ENCODE assay signal across 8 cellular contexts in the genomic region with DNA sequence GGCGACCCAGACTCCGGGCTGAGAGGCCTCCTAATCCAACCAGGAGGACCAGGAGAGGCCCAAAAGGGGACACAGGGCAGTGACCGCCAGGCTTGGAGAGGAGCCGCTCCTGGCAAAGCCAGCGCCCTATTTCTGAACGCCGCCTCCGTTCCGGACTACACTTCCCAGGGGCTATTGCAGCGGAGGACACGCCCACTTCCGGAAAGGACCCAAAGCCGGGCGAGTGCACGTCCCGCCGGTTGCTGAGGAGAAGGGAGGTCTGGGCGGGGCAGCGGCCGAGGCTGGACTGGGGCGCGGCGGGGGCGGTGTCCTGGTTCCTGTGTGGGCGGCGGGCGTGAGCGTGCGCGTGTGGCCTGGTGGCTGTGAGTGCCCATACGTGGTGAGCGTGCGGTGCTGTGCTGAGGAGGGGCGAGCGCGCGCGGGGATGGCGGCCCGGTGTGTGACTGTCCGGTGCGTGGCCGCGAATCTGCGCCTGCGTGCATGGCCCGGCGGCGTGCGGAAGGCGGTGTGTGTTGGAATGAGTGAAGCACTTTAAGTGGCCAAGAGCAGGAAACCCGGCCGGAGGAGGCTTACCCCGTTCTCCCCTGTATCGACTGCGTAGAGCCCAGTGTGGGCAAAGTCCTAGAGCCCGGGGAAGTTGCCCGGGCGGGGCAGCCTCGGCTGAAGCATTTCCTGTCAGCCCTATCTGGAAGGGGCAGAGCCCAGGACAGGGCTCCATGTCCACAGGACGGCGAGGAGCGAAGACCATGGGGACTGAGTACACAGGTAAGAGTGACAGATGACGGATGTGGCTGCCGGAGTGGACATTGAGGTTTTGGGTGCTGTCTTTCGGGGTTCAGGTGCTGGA. TPM values are rescaled to one million over a fixed set of nuclear protein-coding genes. Genes with fewer than 3 reads are reported as not detected.
DNase-seq lines count a peak whose midpoint lies in the region; ATAC-seq and TF ChIP-seq lines count a peak whose summit lies in the region.

A gene (plus strand): TSS at position 195 of the 847 bp plus-strand sequence. CDS start 2,844 bp downstream, outside the sequence.

- no peaks in the 10 kb centered on the region for H3K27me3 ChIP-seq in dorsolateral prefrontal cortex
- no peaks in the 10 kb centered on the region for H3K27me3 ChIP-seq in liver (ENCODE audit: control insufficient read depth in 4 of 4, insufficient read depth in 4 of 4, low read length in 3 of 4)

- intact Hi-C loops in activated CD4-positive, alpha-beta memory T cell treated with anti-CD3 and anti-CD28 coated beads for 36 hours (cut with micrococcal nuclease): loop anchor here (2.0 kb wide), 1 partner anchor 165 kb away; no protein-coding TSS in a partner anchor
- intact Hi-C loops in dorsolateral prefrontal cortex (cut with DNase I): loop anchor here (2.0 to 10.0 kb wide), 2 partner anchors 29 to 173 kb away; a partner anchor contains a TSS

- TF ChIP-seq CTCF in dorsolateral prefrontal cortex (IDR thresholded peaks at IDR 0.05 in 54 of 56, conservative IDR thresholded peaks at IDR 0.05 in 2 of 56; ENCODE audit: low read depth in 1 of 56, partially characterized antibody in 56 of 56) (peak in 15 of 56 donors; percentile 2 to 47 (median 22)), liver (IDR thresholded peaks at IDR 0.05; ENCODE audit: low read depth, low read length, missing input control) (no peak)

- CTCF ChIA-PET in activated CD4-positive, alpha-beta memory T cell treated with anti-CD3 and anti-CD28 coated beads for 36 hours (lab: Charles Lee): no interaction called here

- DNase-seq in 8988T (peak; percentile 69), NCI-H510A (lab: John Stamatoyannopoulos, UW) (peak; percentile 84), dorsolateral prefrontal cortex (peak; percentile 89 to 96 (median 93))
- DNase-seq in activated CD4-positive, alpha-beta memory T cell treated with anti-CD3 and anti-CD28 coated beads for 36 hours: peak; percentile 92
- peak; percentile 81 to 86 for DNase-seq in stimulated activated CD4-positive, alpha-beta T cell treated with anti-CD3 and anti-CD28 coated beads, Interleukin-2, amount 100 ng/mL, for 48 hours

- H3K27me3 Mint-ChIP-seq in activated CD4-positive, alpha-beta memory T cell treated with anti-CD3 and anti-CD28 coated beads for 36 hours: no peaks in the 10 kb centered on the region

- H3K4me1 ChIP-seq in liver (ENCODE audit: control insufficient read depth in 4 of 4, insufficient read depth in 4 of 4, low read length in 3 of 4): peaks cover 3 to 13% (median 7%) of the 10 kb centered on the region in 4 donors

- peak within 1 kb of the TSS; percentile 79 for H3K27ac Mint-ChIP-seq in activated CD4-positive, alpha-beta memory T cell treated with anti-CD3 and anti-CD28 coated beads for 36 hours

- H3K36me3 Mint-ChIP-seq in activated CD4-positive, alpha-beta memory T cell treated with anti-CD3 and anti-CD28 coated beads for 36 hours: peaks cover 71% of the 10 kb centered on the region

- peaks cover 13% of the 10 kb centered on the region for H3K4me1 Mint-ChIP-seq in activated CD4-positive, alpha-beta memory T cell treated with anti-CD3 and anti-CD28 coated beads for 36 hours (ENCODE audit: low read depth)

- H3K27ac ChIP-seq in dorsolateral prefrontal cortex (peak within 1 kb of the TSS in 58 of 59 donors; percentile 3 to 92 (median 83)), liver (ENCODE audit: low read depth in 1 of 2, low read length in 2 of 2) (peak within 1 kb of the TSS; percentile 82 to 91)

- H3K4me3 ChIP-seq in dorsolateral prefrontal cortex: peak within 1 kb of the TSS; percentile 70 to 99 (median 91)
- H3K4me3 ChIP-seq in liver (ENCODE audit: low read depth in 1 of 3, low read length in 3 of 3): peak within 1 kb of the TSS; percentile 64 to 91 (median 81)

- peak within 1 kb of the TSS; percentile 58 to 73 for H3K9ac ChIP-seq in liver (ENCODE audit: low read depth in 1 of 2, low read length in 2 of 2)

- peak in 1 of 2 donors; percentile 14 for TF ChIP-seq RAD21 in liver (IDR thresholded peaks at IDR 0.05)

- peaks cover 76% of the 10 kb centered on the region for H3K9me3 Mint-ChIP-seq in activated CD4-positive, alpha-beta memory T cell treated with anti-CD3 and anti-CD28 coated beads for 36 hours

- WGBS in liver: 4% methylated on average over 66 of the region's 66 CpGs

- POLR2A ChIA-PET in activated CD4-positive, alpha-beta memory T cell treated with anti-CD3 and anti-CD28 coated beads for 36 hours (lab: Charles Lee): no interaction called here

- peak; percentile 93 for ATAC-seq in GM18858 (IDR thresholded peaks at IDR 0.05; ENCODE audit: unreplicated experiment)
- ATAC-seq in HG03066 (IDR thresholded peaks at IDR 0.05; ENCODE audit: low read depth, unreplicated experiment): peak; percentile 93

- H3K36me3 ChIP-seq in liver (ENCODE audit: control insufficient read depth in 4 of 4, insufficient read depth in 3 of 4, low read depth in 1 of 4, low read length in 3 of 4): peaks cover 13 to 47% (median 32%) of the 10 kb centered on the region in 4 donors

- H3K9me3 ChIP-seq in liver (ENCODE audit: control insufficient read depth in 4 of 4, low read length in 3 of 4): peaks cover 45 to 77% (median 60%) of the 10 kb centered on the region in 4 donors

- peak within 1 kb of the TSS; percentile 92 for H3K4me3 Mint-ChIP-seq in activated CD4-positive, alpha-beta memory T cell treated with anti-CD3 and anti-CD28 coated beads for 36 hours

TF ChIP-seq in liver, 16 proteins besides CTCF, POLR2A, EP300 and RAD21:
- TF ChIP-seq GABPA (IDR thresholded peaks at IDR 0.05 in 1 of 2, conservative IDR thresholded peaks at IDR 0.05 in 1 of 2) (peak; percentile 57 to 91), HNF4A (conservative IDR thresholded peaks at IDR 0.05) (peak; percentile 27 to 40), TAF1 (conservative IDR thresholded peaks at IDR 0.05) (no peak), EGR1 (IDR thresholded peaks at IDR 0.05; ENCODE audit: low read depth in 2 of 2) (peak; percentile 92 to 96), NR2F2 (IDR thresholded peaks at IDR 0.05) (no peak), YY1 (IDR thresholded peaks at IDR 0.05) (peak; percentile 77), FOXA2 (IDR thresholded peaks at IDR 0.05) (no peak), RXRA (IDR thresholded peaks at IDR 0.05) (peak; percentile 24 to 34), SP1 (IDR thresholded peaks at IDR 0.05) (peak; percentile 56), FOXA1 (IDR thresholded peaks at IDR 0.05) (no peak)
- TF ChIP-seq, protein P1, sequence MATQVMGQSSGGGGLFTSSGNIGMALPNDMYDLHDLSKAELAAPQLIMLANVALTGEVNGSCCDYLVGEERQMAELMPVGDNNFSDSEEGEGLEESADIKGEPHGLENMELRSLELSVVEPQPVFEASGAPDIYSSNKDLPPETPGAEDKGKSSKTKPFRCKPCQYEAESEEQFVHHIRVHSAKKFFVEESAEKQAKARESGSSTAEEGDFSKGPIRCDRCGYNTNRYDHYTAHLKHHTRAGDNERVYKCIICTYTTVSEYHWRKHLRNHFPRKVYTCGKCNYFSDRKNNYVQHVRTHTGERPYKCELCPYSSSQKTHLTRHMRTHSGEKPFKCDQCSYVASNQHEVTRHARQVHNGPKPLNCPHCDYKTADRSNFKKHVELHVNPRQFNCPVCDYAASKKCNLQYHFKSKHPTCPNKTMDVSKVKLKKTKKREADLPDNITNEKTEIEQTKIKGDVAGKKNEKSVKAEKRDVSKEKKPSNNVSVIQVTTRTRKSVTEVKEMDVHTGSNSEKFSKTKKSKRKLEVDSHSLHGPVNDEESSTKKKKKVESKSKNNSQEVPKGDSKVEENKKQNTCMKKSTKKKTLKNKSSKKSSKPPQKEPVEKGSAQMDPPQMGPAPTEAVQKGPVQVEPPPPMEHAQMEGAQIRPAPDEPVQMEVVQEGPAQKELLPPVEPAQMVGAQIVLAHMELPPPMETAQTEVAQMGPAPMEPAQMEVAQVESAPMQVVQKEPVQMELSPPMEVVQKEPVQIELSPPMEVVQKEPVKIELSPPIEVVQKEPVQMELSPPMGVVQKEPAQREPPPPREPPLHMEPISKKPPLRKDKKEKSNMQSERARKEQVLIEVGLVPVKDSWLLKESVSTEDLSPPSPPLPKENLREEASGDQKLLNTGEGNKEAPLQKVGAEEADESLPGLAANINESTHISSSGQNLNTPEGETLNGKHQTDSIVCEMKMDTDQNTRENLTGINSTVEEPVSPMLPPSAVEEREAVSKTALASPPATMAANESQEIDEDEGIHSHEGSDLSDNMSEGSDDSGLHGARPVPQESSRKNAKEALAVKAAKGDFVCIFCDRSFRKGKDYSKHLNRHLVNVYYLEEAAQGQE (IDR thresholded peaks at IDR 0.05): no peak
- TF ChIP-seq, protein P2, sequence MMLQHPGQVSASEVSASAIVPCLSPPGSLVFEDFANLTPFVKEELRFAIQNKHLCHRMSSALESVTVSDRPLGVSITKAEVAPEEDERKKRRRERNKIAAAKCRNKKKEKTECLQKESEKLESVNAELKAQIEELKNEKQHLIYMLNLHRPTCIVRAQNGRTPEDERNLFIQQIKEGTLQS (IDR thresholded peaks at IDR 0.05): no peak

RNA-seq across cellular contexts. Expression of the gene that starts here (rescaled TPM):
- total RNA-seq in activated CD4-positive, alpha-beta memory T cell treated with anti-CD3 and anti-CD28 coated beads for 36 hours: 1 to 10 TPM; 1.7 to 1.8 TPM
- total RNA-seq in dorsolateral prefrontal cortex: 10 to 100 TPM in 116 of 120 experiments, 1 to 10 TPM in 4; 8.3 to 24.8 (median 15.1) TPM
- total RNA-seq in liver: 1 to 10 TPM; 1.8 to 2.8 TPM
- polyA plus RNA-seq in liver: 1 to 10 TPM in 1 of 2 donors, under 1 TPM in 1; 0.95 to 1.3 TPM

Comparison
In these comparisons a context has a peak if more than half of its experiments do, and no peak if none do; other contexts are left out.
1. Peak in every context shown above with its lines: DNase-seq, ATAC-seq, H3K4me3 ChIP-seq and H3K27ac ChIP-seq.